26 cellular contexts compared by ENCODE assay signal in the genomic region with DNA sequence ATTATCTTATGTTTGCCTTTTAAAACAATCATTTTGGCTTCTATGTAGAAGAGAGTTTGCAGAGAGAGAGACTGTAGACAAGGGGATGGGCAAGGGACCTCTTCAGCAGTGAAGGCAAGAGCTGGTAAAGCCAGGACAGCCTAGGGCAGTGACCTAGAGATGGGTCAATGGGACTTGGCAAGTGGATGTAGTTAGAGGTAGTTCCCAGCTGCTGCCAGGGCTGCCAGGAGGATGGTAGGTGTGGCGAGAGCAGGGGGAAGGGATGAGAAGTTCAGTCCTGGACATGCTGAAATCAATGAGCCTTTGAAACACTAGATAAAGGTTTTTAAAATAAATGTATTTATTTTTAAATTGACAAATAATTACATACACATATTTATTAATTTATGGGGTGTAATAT. TPM values are rescaled to one million over a fixed set of nuclear protein-coding genes. Genes with fewer than 3 reads are reported as not detected.
DNase-seq lines count a peak whose midpoint lies in the region; ATAC-seq, FAIRE-seq and TF ChIP-seq lines count a peak whose summit lies in the region.
"Had no signal": no experiment of that assay in that cellular context is flagged by ENCODE, and none has a peak within 500 bp of the region (broad histone marks: within the 10 kb centered on the region; RNA-seq: fewer than 3 reads in every experiment).

No MANE protein-coding gene starts in this region.

- no peaks in the 10 kb centered on the region for H3K9me2 ChIP-seq in GM23248 (ENCODE audit: insufficient read depth)

- H3K79me2 ChIP-seq in HepG2 (ENCODE audit: insufficient read depth, low read length): no peaks in the 10 kb centered on the region
- no peaks in the 10 kb centered on the region for H3K79me2 ChIP-seq in GM23248 (ENCODE audit: insufficient read depth)

- H3K9me3 ChIP-seq in liver (ENCODE audit: control insufficient read depth in 4 of 4, low read length in 3 of 4) (no peaks in the 10 kb centered on the region), HepG2 (ENCODE audit: low read length) (no peaks in the 10 kb centered on the region), esophagus muscularis mucosa (no peaks in the 10 kb centered on the region), right lobe of liver (no peaks in the 10 kb centered on the region), GM23248 (ENCODE audit: low read depth) (no peaks in the 10 kb centered on the region)
- H3K9me3 ChIP-seq: A549; BE2C; BLaER1 treated with 17β-estradiol and CSF1 and Interleukin-3, amounts not matched to agents 10 nM and 100 nM had no signal

- no peak for ATAC-seq in HepG2
- ATAC-seq in right lobe of liver: peak; percentile 97 to 99 (median 98)
- ATAC-seq in natural killer cell: no peak

- H3K4me1 ChIP-seq in liver (ENCODE audit: control insufficient read depth in 4 of 4, insufficient read depth in 4 of 4, low read length in 3 of 4) (peaks cover 2 to 23% (median 18%) of the 10 kb centered on the region in 4 donors), HepG2 (ENCODE audit: insufficient read depth, low read length) (no peaks in the 10 kb centered on the region), esophagus muscularis mucosa (no peaks in the 10 kb centered on the region), right lobe of liver (peaks cover 0 to 17% (median 5%) of the 10 kb centered on the region in 4 donors), GM23248 (ENCODE audit: insufficient read depth) (no peaks in the 10 kb centered on the region)
- H3K4me1 ChIP-seq: A549; BE2C; BLaER1 treated with 17β-estradiol and CSF1 and Interleukin-3, amounts not matched to agents 10 nM and 100 nM had no signal

- no peak for TF ChIP-seq CTCF in liver (IDR thresholded peaks at IDR 0.05; ENCODE audit: low read depth, low read length, missing input control)
- no peak for TF ChIP-seq CTCF in HepG2 (CRISPR knock-in tag; IDR thresholded peaks at IDR 0.05)
- no peak for TF ChIP-seq CTCF in esophagus muscularis mucosa (IDR thresholded peaks at IDR 0.05)
- TF ChIP-seq CTCF in right lobe of liver (IDR thresholded peaks at IDR 0.05): no peak
- no peak for TF ChIP-seq CTCF in natural killer cell (IDR thresholded peaks at IDR 0.05)

- no peaks in the 10 kb centered on the region for H3F3A ChIP-seq in GM23248 (ENCODE audit: insufficient read depth)

- no peak overlapping the region for H3K27ac Mint-ChIP-seq in natural killer cell
- H3K27ac Mint-ChIP-seq: CD14-positive monocyte; CD4-positive, alpha-beta T cell; CD8-positive, alpha-beta memory T cell had no signal

- H3K27ac ChIP-seq in liver (ENCODE audit: low read depth in 1 of 2, low read length in 2 of 2): no peak overlapping the region
- H3K27ac ChIP-seq in HepG2 (ENCODE audit: extremely low read length, insufficient read depth, low read length): no peak overlapping the region
- H3K27ac ChIP-seq in esophagus muscularis mucosa (replicated peaks in 1 of 4): no peak overlapping the region
- no peak overlapping the region for H3K27ac ChIP-seq in right lobe of liver
- H3K27ac ChIP-seq in GM23248: no peak overlapping the region
- H3K27ac ChIP-seq: A549; BLaER1 treated with 17β-estradiol and CSF1 and Interleukin-3, amounts not matched to agents 10 nM and 100 nM had no signal

- H3K27me3 Mint-ChIP-seq in natural killer cell (ENCODE audit: low read depth in 2 of 2): peaks cover 10 to 11% of the 10 kb centered on the region in 2 donors

- peaks cover 0 to 4% of the 10 kb centered on the region in 2 donors for H3K9me3 Mint-ChIP-seq in natural killer cell
- H3K9me3 Mint-ChIP-seq: CD4-positive, alpha-beta T cell had no signal

- intact Hi-C loops in HepG2 (cut with micrococcal nuclease; ENCODE audit: unreplicated experiment): no loop called here
- intact Hi-C loops in esophagus muscularis mucosa (cut with DNase I): no loop called here
- intact Hi-C loops in right lobe of liver (cut with DNase I): no loop called here
- intact Hi-C loops in natural killer cell (cut with micrococcal nuclease): no loop called here

- H3K27me3 ChIP-seq in liver (ENCODE audit: control insufficient read depth in 4 of 4, insufficient read depth in 4 of 4, low read length in 3 of 4) (no peaks in the 10 kb centered on the region), HepG2 (ENCODE audit: control insufficient read depth in 1 of 2, insufficient read depth in 2 of 2, low read length in 2 of 2) (0 out of 5 replicates have a peak, but pooled peaks cover 0 to 4% of the 10 kb centered on the region in 2 experiments), esophagus muscularis mucosa (no peaks in the 10 kb centered on the region), right lobe of liver (no peaks in the 10 kb centered on the region), GM23248 (replicated peaks; ENCODE audit: insufficient read depth) (no peaks in the 10 kb centered on the region)
- H3K27me3 ChIP-seq: BE2C; BLaER1 treated with 17β-estradiol and CSF1 and Interleukin-3, amounts not matched to agents 10 nM and 100 nM had no signal

- TF ChIP-seq EP300 in HepG2 (IDR thresholded peaks at IDR 0.05; ENCODE audit: low read depth in 2 of 2, low read length in 2 of 2) (no peak), HepG2 (CRISPR knock-in tag; IDR thresholded peaks at IDR 0.05; ENCODE audit: borderline replicate concordance) (no peak), esophagus muscularis mucosa (IDR thresholded peaks at IDR 0.05) (no peak)

- H3K4me3 ChIP-seq in liver (ENCODE audit: low read depth in 1 of 3, low read length in 3 of 3): no peak overlapping the region
- no peak overlapping the region for H3K4me3 ChIP-seq in HepG2 (replicated peaks in 1 of 3; ENCODE audit: insufficient read depth in 1 of 3, low read depth in 2 of 3, low read length in 3 of 3)
- no peak overlapping the region for H3K4me3 ChIP-seq in esophagus muscularis mucosa
- H3K4me3 ChIP-seq in right lobe of liver: no peak overlapping the region
- no peak overlapping the region for H3K4me3 ChIP-seq in GM23248
- H3K4me3 ChIP-seq: A549; BLaER1 treated with 17β-estradiol and CSF1 and Interleukin-3, amounts not matched to agents 10 nM and 100 nM had no signal

- FAIRE-seq in HepG2 (lab: Jason Lieb, UNC): no peak
- FAIRE-seq: A549, GM12891, GM18507, GM19239, H54 had no signal

- BruUV-seq in HepG2 (replicated peaks; lab: Mats Ljungman, UMichigan): no TSS peak

- H3K4me1 Mint-ChIP-seq in natural killer cell: no peaks in the 10 kb centered on the region
- H3K4me1 Mint-ChIP-seq: CD14-positive monocyte; CD8-positive, alpha-beta memory T cell had no signal

- H3K36me3 ChIP-seq in liver (ENCODE audit: control insufficient read depth in 4 of 4, insufficient read depth in 3 of 4, low read depth in 1 of 4, low read length in 3 of 4): no peaks in the 10 kb centered on the region
- no peaks in the 10 kb centered on the region for H3K36me3 ChIP-seq in HepG2 (replicated peaks in 1 of 2; ENCODE audit: control insufficient read depth in 1 of 2, insufficient read depth in 2 of 2, low read length in 2 of 2)
- H3K36me3 ChIP-seq in esophagus muscularis mucosa: no peaks in the 10 kb centered on the region
- H3K36me3 ChIP-seq in right lobe of liver: no peaks in the 10 kb centered on the region
- H3K36me3 ChIP-seq in GM23248 (ENCODE audit: low read depth): no peaks in the 10 kb centered on the region
- H3K36me3 ChIP-seq: BE2C; BLaER1 treated with 17β-estradiol and CSF1 and Interleukin-3, amounts not matched to agents 10 nM and 100 nM had no signal

- CTCF ChIA-PET in HepG2 (lab: Yijun Ruan, JAX; ENCODE audit: low intra/inter-chr PET ratio, low total read pairs): no interaction called here

- H3K9ac ChIP-seq in liver (ENCODE audit: low read depth in 1 of 2, low read length in 2 of 2) (no peak overlapping the region), HepG2 (ENCODE audit: insufficient read depth, low read depth, low read length) (no peak overlapping the region), GM23248 (no peak overlapping the region)
- H3K9ac ChIP-seq: BLaER1 treated with 17β-estradiol and CSF1 and Interleukin-3, amounts not matched to agents 10 nM and 100 nM had no signal

- no peak for DNase-seq in HepG2 (ENCODE audit: low spot score)
- peak; percentile 80 for DNase-seq in esophagus muscularis mucosa (ENCODE audit: extremely low spot score)
- DNase-seq in right lobe of liver: peak; percentile 80 to 92 (median 90)
- DNase-seq in natural killer cell: no peak
- no peak for DNase-seq in GM23248
- DNase-seq: 8988T; ACHN; AML-193; BE2C; CD4-positive, alpha-beta T cell; CD8-positive, alpha-beta memory T cell; DMS53; DMS79 treated with DMSO at 0.1 percent for 48 hours; GF-D8; GOT3; HCEC 1CT had no signal

- H2AFZ ChIP-seq in HepG2 (ENCODE audit: low read length): no peak overlapping the region
- no peak overlapping the region for H2AFZ ChIP-seq in GM23248

- 34% methylated on average over 1 of the region's 1 CpG for WGBS in liver
- 8% methylated on average over 1 of the region's 1 CpG for WGBS in HepG2 (ENCODE audit: low lambda C conversion rate)
- 93% methylated on average over 1 of the region's 1 CpG for WGBS in esophagus muscularis mucosa
- 27% methylated on average over 1 of the region's 1 CpG for WGBS in right lobe of liver (ENCODE audit: insufficient coverage, low coverage, low lambda C conversion rate, missing lambda C conversion rate)
- WGBS in GM23248 (ENCODE audit: low coverage in 1 of 2, low lambda C conversion rate in 2 of 2, missing lambda C conversion rate in 2 of 2), 2 experiments: 19 to 27% methylated on average over 1 of the region's 1 CpG

- no peaks in the 10 kb centered on the region for H4K20me1 ChIP-seq in HepG2 (ENCODE audit: insufficient read depth, low read length)
- H4K20me1 ChIP-seq in GM23248 (ENCODE audit: insufficient read depth): no peaks in the 10 kb centered on the region
- H4K20me1 ChIP-seq: BLaER1 treated with 17β-estradiol and CSF1 and Interleukin-3, amounts not matched to agents 10 nM and 100 nM had no signal

- in situ Hi-C loops in HepG2 (cut with HindIII; ENCODE audit: extremely low pct_ligation_motif_present, low pct_unique_long_range_greater_than_20kb) (no loop called here), GM23248 (cut with MboI) (no loop called here)

- H3K4me2 ChIP-seq in HepG2 (ENCODE audit: low read depth, low read length): no peak overlapping the region
- no peak overlapping the region for H3K4me2 ChIP-seq in GM23248 (ENCODE audit: unreplicated experiment)
- H3K4me2 ChIP-seq: A549; BLaER1 treated with 17β-estradiol and CSF1 and Interleukin-3, amounts not matched to agents 10 nM and 100 nM had no signal

- no peak overlapping the region for H3K4me3 Mint-ChIP-seq in natural killer cell
- H3K4me3 Mint-ChIP-seq: CD14-positive monocyte; CD4-positive, alpha-beta T cell; CD8-positive, alpha-beta memory T cell had no signal

- no peaks in the 10 kb centered on the region for H3K36me3 Mint-ChIP-seq in natural killer cell
- H3K36me3 Mint-ChIP-seq: CD14-positive monocyte had no signal

- TF ChIP-seq POLR2A in HepG2 (IDR thresholded peaks at IDR 0.05; ENCODE audit: insufficient read depth in 1 of 2, low read depth in 2 of 2, low read length in 2 of 2) (no peak), esophagus muscularis mucosa (IDR thresholded peaks at IDR 0.05; ENCODE audit: low read depth) (no peak), right lobe of liver (IDR thresholded peaks at IDR 0.05) (no peak)

- TF ChIP-seq RAD21 in liver (IDR thresholded peaks at IDR 0.05) (peak in 1 of 2 donors; percentile 22), HepG2 (CRISPR knock-in tag; IDR thresholded peaks at IDR 0.05) (no peak)

- POLR2A ChIA-PET in HepG2 (lab: Yijun Ruan, JAX): no interaction called here

RNA-seq across cellular contexts. Expression of gene SPRR5, which starts 6.4 kb away (rescaled TPM):
- total RNA-seq in liver (not detected), HepG2 (2016; rRNA removed; fragmentation: Illumina TruSeq; extraction: Trizol) (not detected in 2 replicates), esophagus muscularis mucosa (not detected), right lobe of liver (not detected), natural killer cell (not detected)
- polyA plus RNA-seq in liver (not detected), HepG2 (2011; rRNA removed) (not detected in 2 replicates), GM23248 (2016; fragmentation: Nextera tagmentation; extraction: Ambion mirVana) (not detected in 2 replicates)
- total RNA-seq in HepG2 (2016; cell fraction: cytosol; rRNA removed; fragmentation: Illumina TruSeq; extraction: Trizol; ENCODE audit: low read depth): not detected in 2 replicates
- not detected in 2 replicates for total RNA-seq in HepG2 (2016; cell fraction: insoluble cytoplasmic fraction; rRNA removed; fragmentation: Illumina TruSeq; extraction: Trizol)
- not detected in 2 replicates for total RNA-seq in HepG2 (2016; cell fraction: membrane; rRNA removed; fragmentation: Illumina TruSeq; extraction: Trizol)
- total RNA-seq in HepG2 (2016; cell fraction: nucleus; rRNA removed; fragmentation: Illumina TruSeq; extraction: Trizol): not detected in 2 replicates
- polyA plus RNA-seq in HepG2 (2011; cell fraction: cytosol; rRNA removed): not detected in 2 replicates
- not detected in 2 replicates for polyA plus RNA-seq in HepG2 (2011; cell fraction: nucleus; rRNA removed)
- polyA plus RNA-seq in HepG2 (2012): not detected in 2 replicates
- polyA plus RNA-seq in HepG2 (2016; cell fraction: cytosol; fragmentation: Illumina TruSeq; extraction: Trizol; ENCODE audit: low read depth): not detected in 2 replicates
- polyA plus RNA-seq in HepG2 (2016; cell fraction: insoluble cytoplasmic fraction; fragmentation: Illumina TruSeq; extraction: Trizol; ENCODE audit: low read depth): not detected in 2 replicates
- not detected in 2 replicates for polyA plus RNA-seq in HepG2 (2016; cell fraction: membrane; fragmentation: Illumina TruSeq; extraction: Trizol; ENCODE audit: low read depth)
- not detected in 2 replicates for polyA plus RNA-seq in HepG2 (2016; cell fraction: nucleus; fragmentation: Illumina TruSeq; extraction: Trizol; ENCODE audit: insufficient read depth, low read depth)
- not detected in 2 replicates for polyA minus RNA-seq in HepG2 (2011; rRNA and poly(A)+ RNA removed; ENCODE audit: low replicate concordance)
- polyA minus RNA-seq in HepG2 (2011; cell fraction: cytosol; rRNA and poly(A)+ RNA removed): not detected in 2 replicates
- polyA minus RNA-seq in HepG2 (2011; cell fraction: nucleus; rRNA and poly(A)+ RNA removed): not detected in 2 replicates
- total RNA-seq in GM23248 (2014; rRNA removed; shearing (Covaris generic)): not detected in 2 replicates
- total RNA-seq: CD4-positive, alpha-beta T cell; CD8-positive, alpha-beta memory T cell; Daoy; G401 had no signal
- polyA plus RNA-seq: A549; CD14-positive monocyte; CD8-positive, alpha-beta memory T cell had no signal

RNA-seq across cellular contexts. Expression of gene SPRR4, which starts 29.8 kb away (rescaled TPM):
- not detected for total RNA-seq in liver
- not detected for polyA plus RNA-seq in liver
- total RNA-seq in HepG2 (2016; rRNA removed; fragmentation: Illumina TruSeq; extraction: Trizol): not detected in 2 replicates
- not detected in 2 replicates for total RNA-seq in HepG2 (2016; cell fraction: cytosol; rRNA removed; fragmentation: Illumina TruSeq; extraction: Trizol; ENCODE audit: low read depth)
- not detected in 2 replicates for total RNA-seq in HepG2 (2016; cell fraction: insoluble cytoplasmic fraction; rRNA removed; fragmentation: Illumina TruSeq; extraction: Trizol)
- not detected in 2 replicates for total RNA-seq in HepG2 (2016; cell fraction: membrane; rRNA removed; fragmentation: Illumina TruSeq; extraction: Trizol)
- not detected in 2 replicates for total RNA-seq in HepG2 (2016; cell fraction: nucleus; rRNA removed; fragmentation: Illumina TruSeq; extraction: Trizol)
- not detected in 2 replicates for polyA plus RNA-seq in HepG2 (2011; rRNA removed)
- not detected in 2 replicates for polyA plus RNA-seq in HepG2 (2011; cell fraction: cytosol; rRNA removed)
- polyA plus RNA-seq in HepG2 (2011; cell fraction: nucleus; rRNA removed): not detected in 2 replicates
- polyA plus RNA-seq in HepG2 (2012): not detected in 2 replicates
- polyA plus RNA-seq in HepG2 (2016; cell fraction: cytosol; fragmentation: Illumina TruSeq; extraction: Trizol; ENCODE audit: low read depth): not detected in 2 replicates
- polyA plus RNA-seq in HepG2 (2016; cell fraction: insoluble cytoplasmic fraction; fragmentation: Illumina TruSeq; extraction: Trizol; ENCODE audit: low read depth): not detected in 2 replicates
- not detected in 2 replicates for polyA plus RNA-seq in HepG2 (2016; cell fraction: membrane; fragmentation: Illumina TruSeq; extraction: Trizol; ENCODE audit: low read depth)
- polyA plus RNA-seq in HepG2 (2016; cell fraction: nucleus; fragmentation: Illumina TruSeq; extraction: Trizol; ENCODE audit: insufficient read depth, low read depth): not detected in 2 replicates
- not detected in 2 replicates for polyA minus RNA-seq in HepG2 (2011; rRNA and poly(A)+ RNA removed; ENCODE audit: low replicate concordance)
- polyA minus RNA-seq in HepG2 (2011; cell fraction: cytosol; rRNA and poly(A)+ RNA removed): not detected in 2 replicates
- not detected in 2 replicates for polyA minus RNA-seq in HepG2 (2011; cell fraction: nucleus; rRNA and poly(A)+ RNA removed)
- total RNA-seq in esophagus muscularis mucosa: not detected
- not detected for total RNA-seq in right lobe of liver
- not detected for total RNA-seq in natural killer cell
- total RNA-seq in GM23248 (2014; rRNA removed; shearing (Covaris generic)): not detected in 2 replicates
- polyA plus RNA-seq in GM23248 (2016; fragmentation: Nextera tagmentation; extraction: Ambion mirVana): not detected in 2 replicates
- total RNA-seq: CD4-positive, alpha-beta T cell; CD8-positive, alpha-beta memory T cell; Daoy; G401 had no signal
- polyA plus RNA-seq: A549; CD14-positive monocyte; CD8-positive, alpha-beta memory T cell had no signal

RNA-seq across cellular contexts. Expression of gene IVL, which starts 32.3 kb away (rescaled TPM):
- total RNA-seq in liver: not detected
- polyA plus RNA-seq in liver: under 1 TPM in 1 of 2 donors, not detected in 1; 0.02 TPM
- total RNA-seq in HepG2 (2016; rRNA removed; fragmentation: Illumina TruSeq; extraction: Trizol): not detected in 2 replicates
- total RNA-seq in HepG2 (2016; cell fraction: cytosol; rRNA removed; fragmentation: Illumina TruSeq; extraction: Trizol; ENCODE audit: low read depth): not detected in 2 replicates
- not detected in 2 replicates for total RNA-seq in HepG2 (2016; cell fraction: insoluble cytoplasmic fraction; rRNA removed; fragmentation: Illumina TruSeq; extraction: Trizol)
- not detected in 2 replicates for total RNA-seq in HepG2 (2016; cell fraction: membrane; rRNA removed; fragmentation: Illumina TruSeq; extraction: Trizol)
- total RNA-seq in HepG2 (2016; cell fraction: nucleus; rRNA removed; fragmentation: Illumina TruSeq; extraction: Trizol): not detected in 2 replicates
- not detected in 2 replicates for polyA plus RNA-seq in HepG2 (2011; rRNA removed)
- not detected in 2 replicates for polyA plus RNA-seq in HepG2 (2011; cell fraction: cytosol; rRNA removed)
- not detected in 2 replicates for polyA plus RNA-seq in HepG2 (2011; cell fraction: nucleus; rRNA removed)
- polyA plus RNA-seq in HepG2 (2012): not detected in 2 replicates
- polyA plus RNA-seq in HepG2 (2016; cell fraction: cytosol; fragmentation: Illumina TruSeq; extraction: Trizol; ENCODE audit: low read depth): not detected in 2 replicates
- not detected in 2 replicates for polyA plus RNA-seq in HepG2 (2016; cell fraction: insoluble cytoplasmic fraction; fragmentation: Illumina TruSeq; extraction: Trizol; ENCODE audit: low read depth)
- not detected in 2 replicates for polyA plus RNA-seq in HepG2 (2016; cell fraction: membrane; fragmentation: Illumina TruSeq; extraction: Trizol; ENCODE audit: low read depth)
- polyA plus RNA-seq in HepG2 (2016; cell fraction: nucleus; fragmentation: Illumina TruSeq; extraction: Trizol; ENCODE audit: insufficient read depth, low read depth): not detected in 2 replicates
- not detected in 2 replicates for polyA minus RNA-seq in HepG2 (2011; rRNA and poly(A)+ RNA removed; ENCODE audit: low replicate concordance)
- not detected in 2 replicates for polyA minus RNA-seq in HepG2 (2011; cell fraction: cytosol; rRNA and poly(A)+ RNA removed)
- not detected in 2 replicates for polyA minus RNA-seq in HepG2 (2011; cell fraction: nucleus; rRNA and poly(A)+ RNA removed)
- total RNA-seq in esophagus muscularis mucosa: not detected
- not detected for total RNA-seq in right lobe of liver
- not detected for total RNA-seq in natural killer cell
- total RNA-seq in GM23248 (2014; rRNA removed; shearing (Covaris generic)): 0.76 and 1.1 TPM in 2 replicates
- polyA plus RNA-seq in GM23248 (2016; fragmentation: Nextera tagmentation; extraction: Ambion mirVana): 0.68 and 1.2 TPM in 2 replicates
- total RNA-seq: CD4-positive, alpha-beta T cell; CD8-positive, alpha-beta memory T cell; G401 had no signal
- polyA plus RNA-seq: A549; CD14-positive monocyte; CD8-positive, alpha-beta memory T cell had no signal

RNA-seq across cellular contexts. Expression of gene SPRR1A, which starts 43.3 kb away (rescaled TPM):
- total RNA-seq in liver (not detected), HepG2 (2016; rRNA removed; fragmentation: Illumina TruSeq; extraction: Trizol) (not detected in 2 replicates), esophagus muscularis mucosa (not detected), right lobe of liver (not detected), natural killer cell (not detected)
- polyA plus RNA-seq in liver (not detected), HepG2 (2011; rRNA removed) (not detected in 2 replicates), GM23248 (2016; fragmentation: Nextera tagmentation; extraction: Ambion mirVana) (not detected in 2 replicates)
- total RNA-seq in HepG2 (2016; cell fraction: cytosol; rRNA removed; fragmentation: Illumina TruSeq; extraction: Trizol; ENCODE audit: low read depth): not detected in 2 replicates
- not detected in 2 replicates for total RNA-seq in HepG2 (2016; cell fraction: insoluble cytoplasmic fraction; rRNA removed; fragmentation: Illumina TruSeq; extraction: Trizol)
- total RNA-seq in HepG2 (2016; cell fraction: membrane; rRNA removed; fragmentation: Illumina TruSeq; extraction: Trizol): not detected in 2 replicates
- not detected in 2 replicates for total RNA-seq in HepG2 (2016; cell fraction: nucleus; rRNA removed; fragmentation: Illumina TruSeq; extraction: Trizol)
- not detected in 2 replicates for polyA plus RNA-seq in HepG2 (2011; cell fraction: cytosol; rRNA removed)
- polyA plus RNA-seq in HepG2 (2011; cell fraction: nucleus; rRNA removed): not detected in 2 replicates
- not detected in 2 replicates for polyA plus RNA-seq in HepG2 (2012)
- not detected in 2 replicates for polyA plus RNA-seq in HepG2 (2016; cell fraction: cytosol; fragmentation: Illumina TruSeq; extraction: Trizol; ENCODE audit: low read depth)
- not detected in 2 replicates for polyA plus RNA-seq in HepG2 (2016; cell fraction: insoluble cytoplasmic fraction; fragmentation: Illumina TruSeq; extraction: Trizol; ENCODE audit: low read depth)
- not detected in 2 replicates for polyA plus RNA-seq in HepG2 (2016; cell fraction: membrane; fragmentation: Illumina TruSeq; extraction: Trizol; ENCODE audit: low read depth)
- not detected in 2 replicates for polyA plus RNA-seq in HepG2 (2016; cell fraction: nucleus; fragmentation: Illumina TruSeq; extraction: Trizol; ENCODE audit: insufficient read depth, low read depth)
- polyA minus RNA-seq in HepG2 (2011; rRNA and poly(A)+ RNA removed; ENCODE audit: low replicate concordance): not detected in 2 replicates
- polyA minus RNA-seq in HepG2 (2011; cell fraction: cytosol; rRNA and poly(A)+ RNA removed): not detected in 2 replicates
- polyA minus RNA-seq in HepG2 (2011; cell fraction: nucleus; rRNA and poly(A)+ RNA removed): not detected in 2 replicates
- total RNA-seq in GM23248 (2014; rRNA removed; shearing (Covaris generic)): not detected in 2 replicates
- total RNA-seq: CD4-positive, alpha-beta T cell; CD8-positive, alpha-beta memory T cell; Daoy; G401 had no signal
- polyA plus RNA-seq: A549; CD14-positive monocyte; CD8-positive, alpha-beta memory T cell had no signal

Comparison
In these comparisons a context has a peak if more than half of its experiments do, and no peak if none do; other contexts are left out.
1. ATAC-seq: peak in right lobe of liver (4 of 4); none in HepG2 (single experiment) and natural killer cell (0 of 3).
2. DNase-seq: peak in esophagus muscularis mucosa (single experiment) and right lobe of liver (3 of 3); none in HepG2 (single experiment), natural killer cell (single experiment) and GM23248 (single experiment).